ENCODE assay signal across 1 cellular context in genomic region chr10:34216348-34216908, GRCh38.
TF ChIP-seq lines count a peak whose summit lies in the region.

No MANE protein-coding gene starts in this region.

TF ChIP-seq in HepG2, 621 proteins besides CTCF, POLR2A, EP300 and RAD21 (continued from another document and continues in another):
- no peak for TF ChIP-seq PRDM10 (CRISPR knock-in tag; IDR thresholded peaks at IDR 0.05; ENCODE audit: low read depth)
- TF ChIP-seq PBX2 (CRISPR knock-in tag; IDR thresholded peaks at IDR 0.05), result no peak
- peak; percentile 94 for TF ChIP-seq ETV5 (CRISPR knock-in tag; IDR thresholded peaks at IDR 0.05; ENCODE audit: borderline replicate concordance)
- TF ChIP-seq ZNF343 (CRISPR knock-in tag; IDR thresholded peaks at IDR 0.05), result no peak
- TF ChIP-seq CSRNP2 (CRISPR knock-in tag; conservative IDR thresholded peaks at IDR 0.05; ENCODE audit: low read depth), result no peak
- TF ChIP-seq ZSCAN9 (CRISPR knock-in tag; IDR thresholded peaks at IDR 0.05; ENCODE audit: borderline replicate concordance), result no peak
- TF ChIP-seq MEIS2 (CRISPR knock-in tag; IDR thresholded peaks at IDR 0.05), result no peak
- TF ChIP-seq UBTF (CRISPR knock-in tag; IDR thresholded peaks at IDR 0.05), result no peak
- no peak for TF ChIP-seq ZFP91 (CRISPR knock-in tag; IDR thresholded peaks at IDR 0.05; ENCODE audit: borderline replicate concordance)
- no peak for TF ChIP-seq KLF13 (CRISPR knock-in tag; IDR thresholded peaks at IDR 0.05)
- TF ChIP-seq ZNF563 (CRISPR knock-in tag; IDR thresholded peaks at IDR 0.05), result no peak
- no peak for TF ChIP-seq AFF4 (CRISPR knock-in tag; IDR thresholded peaks at IDR 0.05)
- TF ChIP-seq MBD4 (IDR thresholded peaks at IDR 0.05; ENCODE audit: borderline replicate concordance, low read length), result no peak
- no peak for TF ChIP-seq ZSCAN29 (CRISPR knock-in tag; conservative IDR thresholded peaks at IDR 0.05)
- no peak for TF ChIP-seq PHB2 (IDR thresholded peaks at IDR 0.05; ENCODE audit: partially characterized antibody)
- no peak for TF ChIP-seq ZNF264 (CRISPR knock-in tag; IDR thresholded peaks at IDR 0.05)
- TF ChIP-seq NR2F6 (IDR thresholded peaks at IDR 0.05), result peak; percentile 34; the same call in 1 of the 2 replicates
- TF ChIP-seq NR2F6 (CRISPR knock-in tag; IDR thresholded peaks at IDR 0.05), result 0 out of 2 replicates have a peak, but pooled peaks have one; percentile 28
- TF ChIP-seq TEAD3 (CRISPR knock-in tag; optimal IDR thresholded peaks at IDR 0.05; ENCODE audit: borderline replicate concordance), result peak; percentile 10
- TF ChIP-seq ASH2L (IDR thresholded peaks at IDR 0.05; ENCODE audit: insufficient read length, low read depth, low read length), result no peak
- TF ChIP-seq NR2F1 (CRISPR knock-in tag; IDR thresholded peaks at IDR 0.05), result no peak
- no peak for TF ChIP-seq ZSCAN22 (CRISPR knock-in tag; IDR thresholded peaks at IDR 0.05)
- TF ChIP-seq PHF20 (CRISPR knock-in tag; IDR thresholded peaks at IDR 0.05), result no peak
- no peak for TF ChIP-seq MAZ (IDR thresholded peaks at IDR 0.05; ENCODE audit: borderline replicate concordance, low read depth, low read length)
- TF ChIP-seq MAZ (CRISPR knock-in tag; IDR thresholded peaks at IDR 0.05; ENCODE audit: low read depth), result no peak
- no peak for TF ChIP-seq ZNF619 (CRISPR knock-in tag; IDR thresholded peaks at IDR 0.05)
- 0 out of 2 replicates have a peak, but pooled peaks have one; percentile 28 for TF ChIP-seq FOSL2 (CRISPR knock-in tag; IDR thresholded peaks at IDR 0.05)
- TF ChIP-seq TCF12 (IDR thresholded peaks at IDR 0.05), result no peak
- no peak for TF ChIP-seq TCF12 (CRISPR knock-in tag; IDR thresholded peaks at IDR 0.05)
- TF ChIP-seq KLF15 (CRISPR knock-in tag; IDR thresholded peaks at IDR 0.05; ENCODE audit: borderline replicate concordance), result no peak
- no peak for TF ChIP-seq ZNF354B (CRISPR knock-in tag; IDR thresholded peaks at IDR 0.05)
- peak; percentile 88 for TF ChIP-seq PITX1 (CRISPR knock-in tag; IDR thresholded peaks at IDR 0.05)
- peak; percentile 89 for TF ChIP-seq ONECUT2 (CRISPR knock-in tag; IDR thresholded peaks at IDR 0.05)
- no peak for TF ChIP-seq ZNF780A (CRISPR knock-in tag; IDR thresholded peaks at IDR 0.05)
- TF ChIP-seq ZNF484 (CRISPR knock-in tag; IDR thresholded peaks at IDR 0.05; ENCODE audit: borderline replicate concordance, low read depth), result no peak
- no peak for TF ChIP-seq ZNF503 (CRISPR knock-in tag; IDR thresholded peaks at IDR 0.05)
- no peak for TF ChIP-seq KDM5A (IDR thresholded peaks at IDR 0.05; ENCODE audit: borderline replicate concordance, low read length)
- TF ChIP-seq KDM3A (CRISPR knock-in tag; IDR thresholded peaks at IDR 0.05; ENCODE audit: low read depth), result no peak
- TF ChIP-seq PBX3 (CRISPR knock-in tag; IDR thresholded peaks at IDR 0.05; ENCODE audit: borderline replicate concordance), result no peak
- TF ChIP-seq ZNF839 (CRISPR knock-in tag; IDR thresholded peaks at IDR 0.05; ENCODE audit: borderline replicate concordance), result no peak
- TF ChIP-seq CCDC6 (CRISPR knock-in tag; IDR thresholded peaks at IDR 0.05), result no peak
- no peak for TF ChIP-seq ZNF652 (CRISPR knock-in tag; IDR thresholded peaks at IDR 0.05; ENCODE audit: borderline replicate concordance, low read depth)
- TF ChIP-seq GMEB1 (CRISPR knock-in tag; IDR thresholded peaks at IDR 0.05; ENCODE audit: borderline replicate concordance), result no peak
- no peak for TF ChIP-seq TEF (CRISPR knock-in tag; IDR thresholded peaks at IDR 0.05)
- no peak for TF ChIP-seq NRL (CRISPR knock-in tag; IDR thresholded peaks at IDR 0.05; ENCODE audit: borderline replicate concordance)
